18 cellular contexts compared by ENCODE assay signal in genomic region chr16:47480410-47480809, GRCh38.
"Had no signal": no experiment of that assay in that cellular context is flagged by ENCODE, and none has a peak within 500 bp of the region (broad histone marks: within the 10 kb centered on the region; RNA-seq: fewer than 3 reads in every experiment).

No MANE protein-coding gene starts in this region.

- ATAC-seq: esophagus mucosa; heart left ventricle; naive thymus-derived CD4-positive, alpha-beta T cell; psoas muscle; right lobe of liver had no signal

- H3K4me3 ChIP-seq: heart left ventricle, psoas muscle, right lobe of liver, spleen, stomach, thoracic aorta had no signal

- H3K27ac ChIP-seq: heart left ventricle, psoas muscle, right lobe of liver, stomach, thoracic aorta had no signal

- H3K27me3 ChIP-seq: heart left ventricle, right lobe of liver, spleen, stomach had no signal

- H3K9me3 ChIP-seq: heart left ventricle, psoas muscle, right lobe of liver, spleen, stomach, thoracic aorta had no signal

- H3K27ac Mint-ChIP-seq: nephron progenitor cell had no signal

- H3K27me3 Mint-ChIP-seq: naive thymus-derived CD4-positive, alpha-beta T cell had no signal

- H3K4me3 Mint-ChIP-seq: nephron progenitor cell had no signal

- DNase-seq: effector memory CD4-positive, alpha-beta T cell; heart left ventricle; hippocampal formation; naive thymus-derived CD4-positive, alpha-beta T cell; nephron progenitor cell; psoas muscle; retina; right lobe of liver; spleen; stimulated activated CD4-positive, alpha-beta T cell treated with anti-CD3 and anti-CD28 coated beads, Interleukin-15, amount 100 ng/mL, for 24 hours; stimulated activated CD4-positive, alpha-beta T cell treated with anti-CD3 and anti-CD28 coated beads, Interleukin-1b, Interleukin-23, amount 100 ng/mL, for 48 hours; stimulated activated CD4-positive, alpha-beta T cell treated with anti-CD3 and anti-CD28 coated beads, Interleukin-4, amount 100 ng/mL, for 24 hours; stimulated activated naive CD4-positive, alpha-beta T cell; stomach; substantia nigra; trophoblast cell had no signal

- H3K36me3 ChIP-seq: heart left ventricle, right lobe of liver, stomach, thoracic aorta had no signal

- H3K9me3 Mint-ChIP-seq: nephron progenitor cell had no signal
